In the genomic region with DNA sequence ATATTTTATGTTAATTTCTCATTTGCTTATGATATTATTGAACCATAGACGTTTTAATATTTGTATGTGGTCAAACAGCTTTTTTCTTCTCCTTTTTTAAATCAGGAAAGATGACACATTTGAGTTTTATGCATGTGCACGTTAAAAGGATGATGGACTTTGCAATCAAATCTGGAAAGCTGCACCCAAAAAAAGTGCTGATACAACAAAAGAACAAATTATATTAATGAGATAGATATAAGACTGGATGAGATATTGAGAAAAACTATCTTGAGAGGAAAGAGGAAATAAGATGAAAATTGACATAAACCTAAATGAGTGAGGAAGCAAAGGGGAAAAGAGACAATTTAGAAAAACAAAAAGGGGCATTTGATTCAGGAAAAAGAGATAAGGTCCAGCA, we compare ENCODE assay signal across 23 cellular contexts.
"Had no signal": no experiment of that assay in that cellular context is flagged by ENCODE, and none has a peak within 500 bp of the region (broad histone marks: within the 10 kb centered on the region; RNA-seq: fewer than 3 reads in every experiment).

No MANE protein-coding gene starts in this region.

- DNase-seq: activated CD4-positive, alpha-beta memory T cell treated with anti-CD3 and anti-CD28 coated beads for 36 hours; activated CD4-positive, alpha-beta T cell treated with anti-CD3 and anti-CD28 coated beads, Interleukin-2, amount 10 ng/mL, durations not matched to agents 7 days and 5 days; activated CD4-positive, CD25-positive, alpha-beta regulatory T cell; activated CD8-positive, alpha-beta memory T cell treated with anti-CD3 and anti-CD28 coated beads for 24 hours; activated effector memory CD4-positive, alpha-beta T cell treated with anti-CD3 and anti-CD28 coated beads, Interleukin-2, amount 50 U/mL, for 16 hours; activated naive CD4-positive, alpha-beta T cell treated with Interleukin-2 at 50 U/mL for 16 hours; activated T-cell treated with anti-CD3 and anti-CD28 coated beads, Interleukin-2, amount 50 U/mL, for 4 hours; brain microvascular endothelial cell; cerebellar nuclear complex; Karpas-422; NCI-H1105 treated with DMSO at 0.1 percent for 48 hours; NCI-H1436 treated with DMSO at 0.1 percent for 48 hours; NCI-H187; NCI-H2081; NCI-H510A treated with DMSO at 0.1 percent for 48 hours; NCI-H69; NK-92 treated with Interleukin-12 subunit alpha and Interleukin-12 subunit beta, amount 100 ng/mL, for 24 hours; SHP77 treated with DMSO at 0.1 percent for 48 hours; T-cell; T-helper 2 cell; T1000 had no signal

- H3K27me3 ChIP-seq: brain microvascular endothelial cell, cardiac muscle cell had no signal

- H3K27ac ChIP-seq: brain microvascular endothelial cell, cardiac muscle cell, VCaP had no signal

- H3K4me3 ChIP-seq: cardiac muscle cell had no signal

- H3K36me3 ChIP-seq: brain microvascular endothelial cell, cardiac muscle cell had no signal

- ATAC-seq: activated T-cell treated with anti-CD3 and anti-CD28 coated beads, Interleukin-2, amount 50 U/mL, for 4 hours; T-cell had no signal
